ENCODE assay signal across 1 cellular context in genomic region chr21:45012661-45013270, GRCh38.
TF ChIP-seq lines count a peak whose summit lies in the region.

No MANE protein-coding gene starts in this region.

TF ChIP-seq in HepG2, 621 proteins besides CTCF, POLR2A, EP300 and RAD21 (continued from another document and continues in another):
- 0 out of 2 replicates have a peak, but pooled peaks have one; percentile 53 for TF ChIP-seq SNAPC4 (CRISPR knock-in tag; IDR thresholded peaks at IDR 0.05)
- TF ChIP-seq PRMT3 (CRISPR knock-in tag; IDR thresholded peaks at IDR 0.05; ENCODE audit: borderline replicate concordance, low read depth): no peak
- no peak for TF ChIP-seq BRCA1 (CRISPR knock-in tag; IDR thresholded peaks at IDR 0.05)
- TF ChIP-seq NR2C2 (CRISPR knock-in tag; IDR thresholded peaks at IDR 0.05; ENCODE audit: borderline replicate concordance): 0 out of 2 replicates have a peak, but pooled peaks have one; percentile 3
- TF ChIP-seq SPEN (CRISPR knock-in tag; IDR thresholded peaks at IDR 0.05; ENCODE audit: low read depth): no peak
- 0 out of 2 replicates have a peak, but pooled peaks have one; percentile 41 for TF ChIP-seq NR2F2 (IDR thresholded peaks at IDR 0.05; ENCODE audit: borderline replicate concordance, low read depth)
- 0 out of 2 replicates have a peak, but pooled peaks have one; percentile 28 for TF ChIP-seq SETDB1 (CRISPR knock-in tag; IDR thresholded peaks at IDR 0.05; ENCODE audit: borderline replicate concordance)
- TF ChIP-seq ZNF251 (CRISPR knock-in tag; IDR thresholded peaks at IDR 0.05): no peak
- no peak for TF ChIP-seq ZBTB44 (CRISPR knock-in tag; IDR thresholded peaks at IDR 0.05)
- TF ChIP-seq ZNF607 (CRISPR knock-in tag; IDR thresholded peaks at IDR 0.05; ENCODE audit: borderline replicate concordance): 0 out of 2 replicates have a peak, but pooled peaks have one; percentile 10
- peak; percentile 45; the same call in 1 of the 2 replicates for TF ChIP-seq ZNF879 (CRISPR knock-in tag; IDR thresholded peaks at IDR 0.05)
- peak; percentile 94 for TF ChIP-seq ZKSCAN5 (CRISPR knock-in tag; IDR thresholded peaks at IDR 0.05)
- TF ChIP-seq RBFOX2 (IDR thresholded peaks at IDR 0.05; ENCODE audit: low read depth, low read length): no peak
- TF ChIP-seq RNF219 (CRISPR knock-in tag; IDR thresholded peaks at IDR 0.05): no peak
- 0 out of 2 replicates have a peak, but pooled peaks have one; percentile 18 for TF ChIP-seq ZSCAN31 (CRISPR knock-in tag; IDR thresholded peaks at IDR 0.05; ENCODE audit: low read depth)
- TF ChIP-seq RNF2 (conservative IDR thresholded peaks at IDR 0.05; ENCODE audit: low read depth): no peak
- TF ChIP-seq CHD4 (IDR thresholded peaks at IDR 0.05; ENCODE audit: borderline replicate concordance, low read length): peak; percentile 16; the same call in 1 of the 2 replicates
- 0 out of 2 replicates have a peak, but pooled peaks have one; percentile 2 for TF ChIP-seq SALL1 (CRISPR knock-in tag; IDR thresholded peaks at IDR 0.05)
- no peak for TF ChIP-seq PTBP1 (IDR thresholded peaks at IDR 0.05; ENCODE audit: low read depth, low read length, poor library complexity, severe bottlenecking)
- no peak for TF ChIP-seq IRX3 (CRISPR knock-in tag; IDR thresholded peaks at IDR 0.05; ENCODE audit: borderline replicate concordance, low read depth)
- TF ChIP-seq ELF3 (CRISPR knock-in tag; IDR thresholded peaks at IDR 0.05): peak; percentile 10; the same call in 1 of the 2 replicates
- TF ChIP-seq ASH2L (IDR thresholded peaks at IDR 0.05; ENCODE audit: insufficient read length, low read depth, low read length): peak; percentile 13
- TF ChIP-seq NBN (conservative IDR thresholded peaks at IDR 0.05): no peak
- 0 out of 2 replicates have a peak, but pooled peaks have one; percentile 56 for TF ChIP-seq ZNF616 (CRISPR knock-in tag; IDR thresholded peaks at IDR 0.05; ENCODE audit: low read depth)
- TF ChIP-seq NR0B2 (CRISPR knock-in tag; IDR thresholded peaks at IDR 0.05): 0 out of 2 replicates have a peak, but pooled peaks have one; percentile 16
- TF ChIP-seq PRDM15 (CRISPR knock-in tag; IDR thresholded peaks at IDR 0.05): no peak
- TF ChIP-seq ZNF800 (CRISPR knock-in tag; IDR thresholded peaks at IDR 0.05): no peak
- no peak for TF ChIP-seq POGZ (CRISPR knock-in tag; IDR thresholded peaks at IDR 0.05)
- TF ChIP-seq ZNF891 (CRISPR knock-in tag; IDR thresholded peaks at IDR 0.05): 0 out of 2 replicates have a peak, but pooled peaks have one; percentile 8
- peak; percentile 71; the same call in 1 of the 2 replicates for TF ChIP-seq ZNF703 (CRISPR knock-in tag; IDR thresholded peaks at IDR 0.05; ENCODE audit: borderline replicate concordance)
- TF ChIP-seq CSRNP1 (CRISPR knock-in tag; IDR thresholded peaks at IDR 0.05): 0 out of 2 replicates have a peak, but pooled peaks have one; percentile 22
- peak; percentile 72 for TF ChIP-seq ZEB1 (IDR thresholded peaks at IDR 0.05; ENCODE audit: insufficient replicate concordance, low read depth)
- no peak for TF ChIP-seq RBM39 (IDR thresholded peaks at IDR 0.05; ENCODE audit: low read depth, low read length, poor library complexity, severe bottlenecking)
- TF ChIP-seq ZNF776 (CRISPR knock-in tag; IDR thresholded peaks at IDR 0.05): peak; percentile 48; the same call in 1 of the 2 replicates
- TF ChIP-seq KLF6 (CRISPR knock-in tag; IDR thresholded peaks at IDR 0.05): peak; percentile 5; the same call in 1 of the 2 replicates
- peak; percentile 10; the same call in 1 of the 2 replicates for TF ChIP-seq ZNF687 (CRISPR knock-in tag; IDR thresholded peaks at IDR 0.05)
- 0 out of 2 replicates have a peak, but pooled peaks have one; percentile 12 for TF ChIP-seq REXO4 (CRISPR knock-in tag; IDR thresholded peaks at IDR 0.05; ENCODE audit: borderline replicate concordance)
